Comparison of ENCODE assay signal across 1 cellular context in the genomic region with DNA sequence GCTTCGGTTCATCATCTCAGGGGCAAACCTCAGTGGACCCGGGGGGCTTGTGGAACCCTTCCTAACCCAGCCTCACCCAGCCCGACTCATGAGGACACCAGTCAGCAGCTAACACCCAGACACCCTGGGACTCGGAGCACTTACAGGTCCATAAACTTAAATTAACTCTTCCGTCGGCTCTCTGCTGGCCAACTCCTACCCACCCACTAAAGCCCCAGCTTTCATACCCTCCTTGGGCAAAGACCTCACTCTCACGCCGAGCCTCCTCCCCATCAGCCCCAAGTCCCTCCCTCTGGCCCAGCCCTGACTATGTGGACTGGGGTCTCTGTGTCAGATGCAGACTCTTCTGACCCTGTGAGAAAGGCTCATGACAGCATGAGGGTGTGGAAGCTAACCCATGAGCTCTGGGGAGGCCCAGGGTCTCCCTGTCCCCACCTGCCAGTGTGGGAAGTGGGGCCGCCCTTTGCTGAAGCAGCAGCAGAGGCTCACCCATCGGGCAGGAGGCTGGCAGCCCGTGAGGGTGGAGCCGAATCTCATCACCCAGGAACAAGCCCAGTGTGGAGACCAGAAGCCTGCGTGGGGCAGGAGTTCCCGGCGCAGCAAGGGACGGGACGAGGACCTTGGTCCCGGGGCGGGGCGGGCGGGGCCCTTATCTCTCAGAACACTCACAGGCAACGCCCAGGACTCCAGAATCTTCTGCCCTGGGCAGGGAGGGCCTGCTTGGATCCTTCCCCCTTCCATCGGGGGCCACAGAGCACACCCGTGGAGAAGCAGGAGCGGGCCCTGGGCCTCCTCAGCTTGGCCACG.
A peak's percentile ranks its signal among the peaks of the same experiment; 100 is the strongest.
TF ChIP-seq lines count a peak whose summit lies in the region.

No MANE protein-coding gene starts in this region.

TF ChIP-seq in K562, 482 proteins besides CTCF, POLR2A, EP300 and RAD21 (continued from another document and continues in another):
- TF ChIP-seq, protein P1, sequence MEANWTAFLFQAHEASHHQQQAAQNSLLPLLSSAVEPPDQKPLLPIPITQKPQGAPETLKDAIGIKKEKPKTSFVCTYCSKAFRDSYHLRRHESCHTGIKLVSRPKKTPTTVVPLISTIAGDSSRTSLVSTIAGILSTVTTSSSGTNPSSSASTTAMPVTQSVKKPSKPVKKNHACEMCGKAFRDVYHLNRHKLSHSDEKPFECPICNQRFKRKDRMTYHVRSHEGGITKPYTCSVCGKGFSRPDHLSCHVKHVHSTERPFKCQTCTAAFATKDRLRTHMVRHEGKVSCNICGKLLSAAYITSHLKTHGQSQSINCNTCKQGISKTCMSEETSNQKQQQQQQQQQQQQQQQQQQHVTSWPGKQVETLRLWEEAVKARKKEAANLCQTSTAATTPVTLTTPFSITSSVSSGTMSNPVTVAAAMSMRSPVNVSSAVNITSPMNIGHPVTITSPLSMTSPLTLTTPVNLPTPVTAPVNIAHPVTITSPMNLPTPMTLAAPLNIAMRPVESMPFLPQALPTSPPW (CRISPR knock-in tag; IDR thresholded peaks at IDR 0.05) = peak; percentile 90
- TF ChIP-seq, protein P2, sequence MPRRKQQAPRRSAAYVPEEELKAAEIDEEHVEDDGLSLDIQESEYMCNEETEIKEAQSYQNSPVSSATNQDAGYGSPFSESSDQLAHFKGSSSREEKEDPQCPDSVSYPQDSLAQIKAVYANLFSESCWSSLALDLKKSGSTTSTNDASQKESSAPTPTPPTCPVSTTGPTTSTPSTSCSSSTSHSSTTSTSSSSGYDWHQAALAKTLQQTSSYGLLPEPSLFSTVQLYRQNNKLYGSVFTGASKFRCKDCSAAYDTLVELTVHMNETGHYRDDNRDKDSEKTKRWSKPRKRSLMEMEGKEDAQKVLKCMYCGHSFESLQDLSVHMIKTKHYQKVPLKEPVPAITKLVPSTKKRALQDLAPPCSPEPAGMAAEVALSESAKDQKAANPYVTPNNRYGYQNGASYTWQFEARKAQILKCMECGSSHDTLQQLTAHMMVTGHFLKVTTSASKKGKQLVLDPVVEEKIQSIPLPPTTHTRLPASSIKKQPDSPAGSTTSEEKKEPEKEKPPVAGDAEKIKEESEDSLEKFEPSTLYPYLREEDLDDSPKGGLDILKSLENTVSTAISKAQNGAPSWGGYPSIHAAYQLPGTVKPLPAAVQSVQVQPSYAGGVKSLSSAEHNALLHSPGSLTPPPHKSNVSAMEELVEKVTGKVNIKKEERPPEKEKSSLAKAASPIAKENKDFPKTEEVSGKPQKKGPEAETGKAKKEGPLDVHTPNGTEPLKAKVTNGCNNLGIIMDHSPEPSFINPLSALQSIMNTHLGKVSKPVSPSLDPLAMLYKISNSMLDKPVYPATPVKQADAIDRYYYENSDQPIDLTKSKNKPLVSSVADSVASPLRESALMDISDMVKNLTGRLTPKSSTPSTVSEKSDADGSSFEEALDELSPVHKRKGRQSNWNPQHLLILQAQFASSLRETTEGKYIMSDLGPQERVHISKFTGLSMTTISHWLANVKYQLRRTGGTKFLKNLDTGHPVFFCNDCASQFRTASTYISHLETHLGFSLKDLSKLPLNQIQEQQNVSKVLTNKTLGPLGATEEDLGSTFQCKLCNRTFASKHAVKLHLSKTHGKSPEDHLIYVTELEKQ (CRISPR knock-in tag; IDR thresholded peaks at IDR 0.05) = no peak
- TF ChIP-seq SNRNP70 (optimal IDR thresholded peaks at IDR 0.05; ENCODE audit: low read depth, low read length) (no peak), ZNF12 (CRISPR knock-in tag; IDR thresholded peaks at IDR 0.05) (no peak), NCOA2 (IDR thresholded peaks at IDR 0.05; ENCODE audit: partially characterized antibody in 2 of 2) (no peak), RAD51 (IDR thresholded peaks at IDR 0.05; ENCODE audit: borderline replicate concordance, low read depth) (no peak), ETS2 (tag; IDR thresholded peaks at IDR 0.05; ENCODE audit: borderline replicate concordance, poor library complexity, severe bottlenecking) (no peak), LCOR (CRISPR knock-in tag; IDR thresholded peaks at IDR 0.05) (no peak), DIDO1 (tag; IDR thresholded peaks at IDR 0.05; ENCODE audit: low read depth) (no peak), HMG20B (CRISPR knock-in tag; IDR thresholded peaks at IDR 0.05) (no peak), BCOR (IDR thresholded peaks at IDR 0.05) (no peak), GATAD2B (IDR thresholded peaks at IDR 0.05; ENCODE audit: borderline replicate concordance) (peak; percentile 52; the same call in 1 of the 2 replicates), ZNF324 (CRISPR knock-in tag; IDR thresholded peaks at IDR 0.05) (no peak), ARID2 (IDR thresholded peaks at IDR 0.05) (no peak), ZSCAN29 (IDR thresholded peaks at IDR 0.05) (no peak), L3MBTL2 (IDR thresholded peaks at IDR 0.05) (peak; percentile 40; the same call in 1 of the 2 replicates), MTA1 (IDR thresholded peaks at IDR 0.05; ENCODE audit: borderline replicate concordance) (no peak), ZFP1 (CRISPR knock-in tag; IDR thresholded peaks at IDR 0.05) (no peak), ZNF347 (CRISPR knock-in tag; IDR thresholded peaks at IDR 0.05; ENCODE audit: low read depth) (no peak), CBX8 (IDR thresholded peaks at IDR 0.05; ENCODE audit: borderline replicate concordance, extremely low read depth, low read depth, low read length, poor library complexity, severe bottlenecking) (no peak), FOSL1 (tag; conservative IDR thresholded peaks at IDR 0.05) (no peak), ZNF140 (CRISPR knock-in tag; IDR thresholded peaks at IDR 0.05) (no peak)
- TF ChIP-seq, protein P3, sequence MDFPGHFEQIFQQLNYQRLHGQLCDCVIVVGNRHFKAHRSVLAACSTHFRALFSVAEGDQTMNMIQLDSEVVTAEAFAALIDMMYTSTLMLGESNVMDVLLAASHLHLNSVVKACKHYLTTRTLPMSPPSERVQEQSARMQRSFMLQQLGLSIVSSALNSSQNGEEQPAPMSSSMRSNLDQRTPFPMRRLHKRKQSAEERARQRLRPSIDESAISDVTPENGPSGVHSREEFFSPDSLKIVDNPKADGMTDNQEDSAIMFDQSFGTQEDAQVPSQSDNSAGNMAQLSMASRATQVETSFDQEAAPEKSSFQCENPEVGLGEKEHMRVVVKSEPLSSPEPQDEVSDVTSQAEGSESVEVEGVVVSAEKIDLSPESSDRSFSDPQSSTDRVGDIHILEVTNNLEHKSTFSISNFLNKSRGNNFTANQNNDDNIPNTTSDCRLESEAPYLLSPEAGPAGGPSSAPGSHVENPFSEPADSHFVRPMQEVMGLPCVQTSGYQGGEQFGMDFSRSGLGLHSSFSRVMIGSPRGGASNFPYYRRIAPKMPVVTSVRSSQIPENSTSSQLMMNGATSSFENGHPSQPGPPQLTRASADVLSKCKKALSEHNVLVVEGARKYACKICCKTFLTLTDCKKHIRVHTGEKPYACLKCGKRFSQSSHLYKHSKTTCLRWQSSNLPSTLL (IDR thresholded peaks at IDR 0.05) = no peak
- TF ChIP-seq, protein P4, sequence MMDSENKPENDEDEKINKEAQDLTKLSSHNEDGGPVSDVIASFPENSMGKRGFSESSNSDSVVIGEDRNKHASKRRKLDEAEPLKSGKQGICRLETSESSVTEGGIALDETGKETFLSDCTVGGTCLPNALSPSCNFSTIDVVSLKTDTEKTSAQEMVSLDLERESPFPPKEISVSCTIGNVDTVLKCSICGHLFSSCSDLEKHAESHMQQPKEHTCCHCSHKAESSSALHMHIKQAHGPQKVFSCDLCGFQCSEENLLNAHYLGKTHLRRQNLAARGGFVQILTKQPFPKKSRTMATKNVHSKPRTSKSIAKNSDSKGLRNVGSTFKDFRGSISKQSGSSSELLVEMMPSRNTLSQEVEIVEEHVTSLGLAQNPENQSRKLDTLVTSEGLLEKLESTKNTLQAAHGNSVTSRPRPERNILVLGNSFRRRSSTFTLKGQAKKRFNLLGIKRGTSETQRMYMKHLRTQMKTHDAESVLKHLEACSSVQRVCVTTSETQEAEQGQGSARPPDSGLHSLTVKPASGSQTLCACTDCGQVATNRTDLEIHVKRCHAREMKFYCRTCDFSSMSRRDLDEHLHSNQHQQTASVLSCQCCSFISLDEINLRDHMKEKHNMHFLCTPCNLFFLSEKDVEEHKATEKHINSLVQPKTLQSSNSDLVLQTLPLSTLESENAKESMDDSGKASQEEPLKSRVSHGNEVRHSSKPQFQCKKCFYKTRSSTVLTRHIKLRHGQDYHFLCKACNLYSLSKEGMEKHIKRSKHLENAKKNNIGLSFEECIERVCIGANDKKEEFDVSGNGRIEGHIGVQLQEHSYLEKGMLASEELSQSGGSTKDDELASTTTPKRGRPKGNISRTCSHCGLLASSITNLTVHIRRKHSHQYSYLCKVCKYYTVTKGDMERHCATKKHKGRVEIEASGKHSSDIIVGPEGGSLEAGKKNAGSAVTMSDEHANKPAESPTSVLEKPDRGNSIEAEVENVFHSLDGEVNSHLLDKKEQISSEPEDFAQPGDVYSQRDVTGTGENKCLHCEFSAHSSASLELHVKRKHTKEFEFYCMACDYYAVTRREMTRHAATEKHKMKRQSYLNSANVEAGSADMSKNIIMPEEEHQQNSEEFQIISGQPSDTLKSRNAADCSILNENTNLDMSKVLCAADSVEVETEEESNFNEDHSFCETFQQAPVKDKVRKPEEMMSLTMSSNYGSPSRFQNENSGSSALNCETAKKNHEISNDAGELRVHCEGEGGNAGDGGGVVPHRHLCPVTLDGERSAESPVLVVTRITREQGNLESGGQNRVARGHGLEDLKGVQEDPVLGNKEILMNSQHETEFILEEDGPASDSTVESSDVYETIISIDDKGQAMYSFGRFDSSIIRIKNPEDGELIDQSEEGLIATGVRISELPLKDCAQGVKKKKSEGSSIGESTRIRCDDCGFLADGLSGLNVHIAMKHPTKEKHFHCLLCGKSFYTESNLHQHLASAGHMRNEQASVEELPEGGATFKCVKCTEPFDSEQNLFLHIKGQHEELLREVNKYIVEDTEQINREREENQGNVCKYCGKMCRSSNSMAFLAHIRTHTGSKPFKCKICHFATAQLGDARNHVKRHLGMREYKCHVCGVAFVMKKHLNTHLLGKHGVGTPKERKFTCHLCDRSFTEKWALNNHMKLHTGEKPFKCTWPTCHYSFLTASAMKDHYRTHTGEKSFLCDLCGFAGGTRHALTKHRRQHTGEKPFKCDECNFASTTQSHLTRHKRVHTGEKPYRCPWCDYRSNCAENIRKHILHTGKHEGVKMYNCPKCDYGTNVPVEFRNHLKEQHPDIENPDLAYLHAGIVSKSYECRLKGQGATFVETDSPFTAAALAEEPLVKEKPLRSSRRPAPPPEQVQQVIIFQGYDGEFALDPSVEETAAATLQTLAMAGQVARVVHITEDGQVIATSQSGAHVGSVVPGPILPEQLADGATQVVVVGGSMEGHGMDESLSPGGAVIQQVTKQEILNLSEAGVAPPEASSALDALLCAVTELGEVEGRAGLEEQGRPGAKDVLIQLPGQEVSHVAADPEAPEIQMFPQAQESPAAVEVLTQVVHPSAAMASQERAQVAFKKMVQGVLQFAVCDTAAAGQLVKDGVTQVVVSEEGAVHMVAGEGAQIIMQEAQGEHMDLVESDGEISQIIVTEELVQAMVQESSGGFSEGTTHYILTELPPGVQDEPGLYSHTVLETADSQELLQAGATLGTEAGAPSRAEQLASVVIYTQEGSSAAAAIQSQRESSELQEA (IDR thresholded peaks at IDR 0.05; ENCODE audit: low read depth) = no peak
- TF ChIP-seq, protein P5, sequence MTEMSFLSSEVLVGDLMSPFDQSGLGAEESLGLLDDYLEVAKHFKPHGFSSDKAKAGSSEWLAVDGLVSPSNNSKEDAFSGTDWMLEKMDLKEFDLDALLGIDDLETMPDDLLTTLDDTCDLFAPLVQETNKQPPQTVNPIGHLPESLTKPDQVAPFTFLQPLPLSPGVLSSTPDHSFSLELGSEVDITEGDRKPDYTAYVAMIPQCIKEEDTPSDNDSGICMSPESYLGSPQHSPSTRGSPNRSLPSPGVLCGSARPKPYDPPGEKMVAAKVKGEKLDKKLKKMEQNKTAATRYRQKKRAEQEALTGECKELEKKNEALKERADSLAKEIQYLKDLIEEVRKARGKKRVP (CRISPR knock-in tag; IDR thresholded peaks at IDR 0.05) = no peak
- TF ChIP-seq, protein P6, sequence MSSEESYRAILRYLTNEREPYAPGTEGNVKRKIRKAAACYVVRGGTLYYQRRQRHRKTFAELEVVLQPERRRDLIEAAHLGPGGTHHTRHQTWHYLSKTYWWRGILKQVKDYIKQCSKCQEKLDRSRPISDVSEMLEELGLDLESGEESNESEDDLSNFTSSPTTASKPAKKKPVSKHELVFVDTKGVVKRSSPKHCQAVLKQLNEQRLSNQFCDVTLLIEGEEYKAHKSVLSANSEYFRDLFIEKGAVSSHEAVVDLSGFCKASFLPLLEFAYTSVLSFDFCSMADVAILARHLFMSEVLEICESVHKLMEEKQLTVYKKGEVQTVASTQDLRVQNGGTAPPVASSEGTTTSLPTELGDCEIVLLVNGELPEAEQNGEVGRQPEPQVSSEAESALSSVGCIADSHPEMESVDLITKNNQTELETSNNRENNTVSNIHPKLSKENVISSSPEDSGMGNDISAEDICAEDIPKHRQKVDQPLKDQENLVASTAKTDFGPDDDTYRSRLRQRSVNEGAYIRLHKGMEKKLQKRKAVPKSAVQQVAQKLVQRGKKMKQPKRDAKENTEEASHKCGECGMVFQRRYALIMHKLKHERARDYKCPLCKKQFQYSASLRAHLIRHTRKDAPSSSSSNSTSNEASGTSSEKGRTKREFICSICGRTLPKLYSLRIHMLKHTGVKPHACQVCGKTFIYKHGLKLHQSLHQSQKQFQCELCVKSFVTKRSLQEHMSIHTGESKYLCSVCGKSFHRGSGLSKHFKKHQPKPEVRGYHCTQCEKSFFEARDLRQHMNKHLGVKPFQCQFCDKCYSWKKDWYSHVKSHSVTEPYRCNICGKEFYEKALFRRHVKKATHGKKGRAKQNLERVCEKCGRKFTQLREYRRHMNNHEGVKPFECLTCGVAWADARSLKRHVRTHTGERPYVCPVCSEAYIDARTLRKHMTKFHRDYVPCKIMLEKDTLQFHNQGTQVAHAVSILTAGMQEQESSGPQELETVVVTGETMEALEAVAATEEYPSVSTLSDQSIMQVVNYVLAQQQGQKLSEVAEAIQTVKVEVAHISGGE (CRISPR knock-in tag; IDR thresholded peaks at IDR 0.05) = no peak
- TF ChIP-seq, protein P7, sequence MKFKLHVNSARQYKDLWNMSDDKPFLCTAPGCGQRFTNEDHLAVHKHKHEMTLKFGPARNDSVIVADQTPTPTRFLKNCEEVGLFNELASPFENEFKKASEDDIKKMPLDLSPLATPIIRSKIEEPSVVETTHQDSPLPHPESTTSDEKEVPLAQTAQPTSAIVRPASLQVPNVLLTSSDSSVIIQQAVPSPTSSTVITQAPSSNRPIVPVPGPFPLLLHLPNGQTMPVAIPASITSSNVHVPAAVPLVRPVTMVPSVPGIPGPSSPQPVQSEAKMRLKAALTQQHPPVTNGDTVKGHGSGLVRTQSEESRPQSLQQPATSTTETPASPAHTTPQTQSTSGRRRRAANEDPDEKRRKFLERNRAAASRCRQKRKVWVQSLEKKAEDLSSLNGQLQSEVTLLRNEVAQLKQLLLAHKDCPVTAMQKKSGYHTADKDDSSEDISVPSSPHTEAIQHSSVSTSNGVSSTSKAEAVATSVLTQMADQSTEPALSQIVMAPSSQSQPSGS (CRISPR knock-in tag; IDR thresholded peaks at IDR 0.05) = no peak
- TF ChIP-seq, protein P8, sequence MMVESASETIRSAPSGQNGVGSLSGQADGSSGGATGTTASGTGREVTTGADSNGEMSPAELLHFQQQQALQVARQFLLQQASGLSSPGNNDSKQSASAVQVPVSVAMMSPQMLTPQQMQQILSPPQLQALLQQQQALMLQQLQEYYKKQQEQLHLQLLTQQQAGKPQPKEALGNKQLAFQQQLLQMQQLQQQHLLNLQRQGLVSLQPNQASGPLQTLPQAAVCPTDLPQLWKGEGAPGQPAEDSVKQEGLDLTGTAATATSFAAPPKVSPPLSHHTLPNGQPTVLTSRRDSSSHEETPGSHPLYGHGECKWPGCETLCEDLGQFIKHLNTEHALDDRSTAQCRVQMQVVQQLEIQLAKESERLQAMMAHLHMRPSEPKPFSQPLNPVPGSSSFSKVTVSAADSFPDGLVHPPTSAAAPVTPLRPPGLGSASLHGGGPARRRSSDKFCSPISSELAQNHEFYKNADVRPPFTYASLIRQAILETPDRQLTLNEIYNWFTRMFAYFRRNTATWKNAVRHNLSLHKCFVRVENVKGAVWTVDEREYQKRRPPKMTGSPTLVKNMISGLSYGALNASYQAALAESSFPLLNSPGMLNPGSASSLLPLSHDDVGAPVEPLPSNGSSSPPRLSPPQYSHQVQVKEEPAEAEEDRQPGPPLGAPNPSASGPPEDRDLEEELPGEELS (CRISPR knock-in tag; IDR thresholded peaks at IDR 0.05; ENCODE audit: borderline replicate concordance) = no peak
